ENCODE assay signal across 9 cellular contexts in genomic region chrX:24231169-24231568, GRCh38.
DNase-seq lines count a peak whose midpoint lies in the region; ATAC-seq, FAIRE-seq and TF ChIP-seq lines count a peak whose summit lies in the region.
"Had no signal": no experiment of that assay in that cellular context is flagged by ENCODE, and none has a peak within 500 bp of the region (broad histone marks: within the 10 kb centered on the region; RNA-seq: fewer than 3 reads in every experiment).

No MANE protein-coding gene starts in this region.

- no peak for TF ChIP-seq POLR2A in GM12892 (IDR thresholded peaks at IDR 0.05; ENCODE audit: low read depth, low read length)
- no peak for TF ChIP-seq POLR2A in erythroblast (IDR thresholded peaks at IDR 0.05; ENCODE audit: low read length)

- no peak for DNase-seq in GM12892 (ENCODE audit: insufficient read length)
- peak; percentile 34 for DNase-seq in MV-4-11 (lab: John Stamatoyannopoulos, UW)
- DNase-seq in erythroblast (lab: John Stamatoyannopoulos, UW) = peak; percentile 0 to 5
- peak; percentile 66 for DNase-seq in retinal pigment epithelial cell (ENCODE audit: low read depth)
- no peak for DNase-seq in effector CD8-positive, alpha-beta T cell (lab: John Stamatoyannopoulos, UW)
- no peak for DNase-seq in stimulated activated naive CD4-positive, alpha-beta T cell treated with Interleukin-2 at 50 U/mL for 16 hours (lab: John Stamatoyannopoulos, UW)
- DNase-seq: activated effector memory CD4-positive, alpha-beta T cell treated with anti-CD3 and anti-CD28 coated beads, Interleukin-2, amount 50 U/mL, for 16 hours had no signal

- TF ChIP-seq CTCF in retinal pigment epithelial cell (conservative IDR thresholded peaks at IDR 0.05; ENCODE audit: low read depth, low read length) = no peak

- H3K4me3 ChIP-seq in retinal pigment epithelial cell (ENCODE audit: low read length) = no peak overlapping the region
- H3K4me3 ChIP-seq: SJCRH30 had no signal

- FAIRE-seq in GM12892 (lab: Jason Lieb, UNC) = peak; percentile 40

- no peak for ATAC-seq in HG03521 (IDR thresholded peaks at IDR 0.05; ENCODE audit: unreplicated experiment)

Comparison
In these comparisons a context has a peak if more than half of its experiments do, and no peak if none do; other contexts are left out.
1. DNase-seq: peak in MV-4-11 (single experiment), erythroblast (2 of 2) and retinal pigment epithelial cell (single experiment); none in GM12892 (single experiment), effector CD8-positive, alpha-beta T cell (single experiment) and stimulated activated naive CD4-positive, alpha-beta T cell treated with Interleukin-2 at 50 U/mL for 16 hours (single experiment).